2 cellular contexts compared by ENCODE assay signal in genomic region chrX:81201692-81202412, GRCh38.
TF ChIP-seq lines count a peak whose summit lies in the region.

Gene HMGN5, minus strand, starts transcription at chrX:81201913. Its CDS starts 80,364 bp downstream, at chrX:81121549.
Gene SH3BGRL, plus strand, starts transcription at chrX:81202102. Its CDS starts 99 bp downstream, at chrX:81202201.

TF ChIP-seq in GM23338, 12 proteins besides CTCF, POLR2A, EP300 and RAD21:
- TF ChIP-seq JUNB (IDR thresholded peaks at IDR 0.05; ENCODE audit: unreplicated experiment): no peak
- peak; percentile 39; the same call in 1 of the 2 replicates for TF ChIP-seq POLR2AphosphoS5 (IDR thresholded peaks at IDR 0.05; ENCODE audit: low read depth)

TF ChIP-seq in K562, 482 proteins besides CTCF, POLR2A, EP300 and RAD21 (continues in another document):
- TF ChIP-seq RBM14 (IDR thresholded peaks at IDR 0.05; ENCODE audit: borderline replicate concordance, insufficient read depth, low read depth, low read length) (no peak), NRF1 (conservative IDR thresholded peaks at IDR 0.05 in 1 of 2, IDR thresholded peaks at IDR 0.05 in 1 of 2) (peak; percentile 72 to 77), MAZ (CRISPR knock-in tag; conservative IDR thresholded peaks at IDR 0.05 in 1 of 2, IDR thresholded peaks at IDR 0.05 in 1 of 2) (0 out of 4 replicates have a peak, but pooled peaks of 1 of the 2 experiments have one; percentile 27), NFIC (IDR thresholded peaks at IDR 0.05) (peak; percentile 70), MCM2 (IDR thresholded peaks at IDR 0.05; ENCODE audit: low read depth) (no peak), SMAD3 (CRISPR knock-in tag; conservative IDR thresholded peaks at IDR 0.05) (no peak), POLR2B (IDR thresholded peaks at IDR 0.05; ENCODE audit: low read depth, partially characterized antibody) (peak; percentile 20), GTF2F1 (IDR thresholded peaks at IDR 0.05; ENCODE audit: low read depth, low read length) (no peak), ZNF384 (IDR thresholded peaks at IDR 0.05; ENCODE audit: low read depth, low read length) (peak; percentile 59; the same call in 1 of the 2 replicates), MBD1 (CRISPR knock-in tag; IDR thresholded peaks at IDR 0.05) (no peak), NUFIP1 (IDR thresholded peaks at IDR 0.05; ENCODE audit: partially characterized antibody) (no peak), KDM5B (IDR thresholded peaks at IDR 0.05; ENCODE audit: insufficient replicate concordance, low read depth, low read length) (peak; percentile 50), ARID1B (IDR thresholded peaks at IDR 0.05) (no peak), EP400 (IDR thresholded peaks at IDR 0.05) (peak; percentile 14; the same call in 1 of the 2 replicates), PTTG1 (tag; IDR thresholded peaks at IDR 0.05; ENCODE audit: low read depth) (no peak), GABPA (tag; conservative IDR thresholded peaks at IDR 0.05; ENCODE audit: low read depth) (0 out of 2 replicates have a peak, but pooled peaks have one; percentile 20), MYNN (IDR thresholded peaks at IDR 0.05) (no peak), MYNN (CRISPR knock-in tag; IDR thresholded peaks at IDR 0.05) (no peak), ELF1 (tag; IDR thresholded peaks at IDR 0.05) (peak; percentile 59), RBM25 (IDR thresholded peaks at IDR 0.05; ENCODE audit: low read depth, low read length, severe bottlenecking) (no peak), CREBBP (IDR thresholded peaks at IDR 0.05; ENCODE audit: low read depth, low read length) (no peak), ZNF561 (CRISPR knock-in tag; conservative IDR thresholded peaks at IDR 0.05) (no peak), ZNF592 (IDR thresholded peaks at IDR 0.05) (no peak), ZKSCAN8 (CRISPR knock-in tag; IDR thresholded peaks at IDR 0.05) (no peak), DMBX1 (CRISPR knock-in tag; IDR thresholded peaks at IDR 0.05; ENCODE audit: borderline replicate concordance) (no peak), TCF7 (IDR thresholded peaks at IDR 0.05; ENCODE audit: borderline replicate concordance) (no peak), POU5F1 (IDR thresholded peaks at IDR 0.05; ENCODE audit: borderline replicate concordance, low read depth, low read length, partially characterized antibody) (no peak), POLR2G (IDR thresholded peaks at IDR 0.05; ENCODE audit: low read depth, low read length) (peak; percentile 35; the same call in 1 of the 2 replicates), KLF1 (tag; IDR thresholded peaks at IDR 0.05) (no peak), RFX7 (CRISPR knock-in tag; IDR thresholded peaks at IDR 0.05) (no peak), SAFB (IDR thresholded peaks at IDR 0.05; ENCODE audit: borderline replicate concordance, low read depth, low read length) (no peak), HNRNPLL (IDR thresholded peaks at IDR 0.05; ENCODE audit: low read depth, low read length, poor library complexity, severe bottlenecking) (no peak), BDP1 (IDR thresholded peaks at IDR 0.05; ENCODE audit: insufficient read depth, insufficient read length) (no peak), ZBTB1 (CRISPR knock-in tag; IDR thresholded peaks at IDR 0.05; ENCODE audit: borderline replicate concordance, low read depth) (no peak), ZBTB33 (CRISPR knock-in tag; IDR thresholded peaks at IDR 0.05) (no peak)
- TF ChIP-seq, protein P1, sequence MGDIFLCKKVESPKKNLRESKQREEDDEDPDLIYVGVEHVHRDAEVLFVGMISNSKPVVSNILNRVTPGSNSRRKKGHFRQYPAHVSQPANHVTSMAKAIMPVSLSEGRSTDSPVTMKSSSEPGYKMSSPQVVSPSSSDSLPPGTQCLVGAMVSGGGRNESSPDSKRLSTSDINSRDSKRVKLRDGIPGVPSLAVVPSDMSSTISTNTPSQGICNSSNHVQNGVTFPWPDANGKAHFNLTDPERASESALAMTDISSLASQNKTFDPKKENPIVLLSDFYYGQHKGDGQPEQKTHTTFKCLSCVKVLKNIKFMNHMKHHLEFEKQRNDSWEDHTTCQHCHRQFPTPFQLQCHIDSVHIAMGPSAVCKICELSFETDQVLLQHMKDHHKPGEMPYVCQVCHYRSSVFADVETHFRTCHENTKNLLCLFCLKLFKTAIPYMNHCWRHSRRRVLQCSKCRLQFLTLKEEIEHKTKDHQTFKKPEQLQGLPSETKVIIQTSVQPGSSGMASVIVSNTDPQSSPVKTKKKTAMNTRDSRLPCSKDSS (IDR thresholded peaks at IDR 0.05; ENCODE audit: low read depth, partially characterized antibody): no peak
- TF ChIP-seq, protein P2, sequence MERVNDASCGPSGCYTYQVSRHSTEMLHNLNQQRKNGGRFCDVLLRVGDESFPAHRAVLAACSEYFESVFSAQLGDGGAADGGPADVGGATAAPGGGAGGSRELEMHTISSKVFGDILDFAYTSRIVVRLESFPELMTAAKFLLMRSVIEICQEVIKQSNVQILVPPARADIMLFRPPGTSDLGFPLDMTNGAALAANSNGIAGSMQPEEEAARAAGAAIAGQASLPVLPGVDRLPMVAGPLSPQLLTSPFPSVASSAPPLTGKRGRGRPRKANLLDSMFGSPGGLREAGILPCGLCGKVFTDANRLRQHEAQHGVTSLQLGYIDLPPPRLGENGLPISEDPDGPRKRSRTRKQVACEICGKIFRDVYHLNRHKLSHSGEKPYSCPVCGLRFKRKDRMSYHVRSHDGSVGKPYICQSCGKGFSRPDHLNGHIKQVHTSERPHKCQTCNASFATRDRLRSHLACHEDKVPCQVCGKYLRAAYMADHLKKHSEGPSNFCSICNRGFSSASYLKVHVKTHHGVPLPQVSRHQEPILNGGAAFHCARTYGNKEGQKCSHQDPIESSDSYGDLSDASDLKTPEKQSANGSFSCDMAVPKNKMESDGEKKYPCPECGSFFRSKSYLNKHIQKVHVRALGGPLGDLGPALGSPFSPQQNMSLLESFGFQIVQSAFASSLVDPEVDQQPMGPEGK (CRISPR knock-in tag; IDR thresholded peaks at IDR 0.05; ENCODE audit: borderline replicate concordance): no peak
- TF ChIP-seq, protein P3, sequence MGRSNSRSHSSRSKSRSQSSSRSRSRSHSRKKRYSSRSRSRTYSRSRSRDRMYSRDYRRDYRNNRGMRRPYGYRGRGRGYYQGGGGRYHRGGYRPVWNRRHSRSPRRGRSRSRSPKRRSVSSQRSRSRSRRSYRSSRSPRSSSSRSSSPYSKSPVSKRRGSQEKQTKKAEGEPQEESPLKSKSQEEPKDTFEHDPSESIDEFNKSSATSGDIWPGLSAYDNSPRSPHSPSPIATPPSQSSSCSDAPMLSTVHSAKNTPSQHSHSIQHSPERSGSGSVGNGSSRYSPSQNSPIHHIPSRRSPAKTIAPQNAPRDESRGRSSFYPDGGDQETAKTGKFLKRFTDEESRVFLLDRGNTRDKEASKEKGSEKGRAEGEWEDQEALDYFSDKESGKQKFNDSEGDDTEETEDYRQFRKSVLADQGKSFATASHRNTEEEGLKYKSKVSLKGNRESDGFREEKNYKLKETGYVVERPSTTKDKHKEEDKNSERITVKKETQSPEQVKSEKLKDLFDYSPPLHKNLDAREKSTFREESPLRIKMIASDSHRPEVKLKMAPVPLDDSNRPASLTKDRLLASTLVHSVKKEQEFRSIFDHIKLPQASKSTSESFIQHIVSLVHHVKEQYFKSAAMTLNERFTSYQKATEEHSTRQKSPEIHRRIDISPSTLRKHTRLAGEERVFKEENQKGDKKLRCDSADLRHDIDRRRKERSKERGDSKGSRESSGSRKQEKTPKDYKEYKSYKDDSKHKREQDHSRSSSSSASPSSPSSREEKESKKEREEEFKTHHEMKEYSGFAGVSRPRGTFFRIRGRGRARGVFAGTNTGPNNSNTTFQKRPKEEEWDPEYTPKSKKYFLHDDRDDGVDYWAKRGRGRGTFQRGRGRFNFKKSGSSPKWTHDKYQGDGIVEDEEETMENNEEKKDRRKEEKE (IDR thresholded peaks at IDR 0.05; ENCODE audit: borderline replicate concordance in 1 of 2, control insufficient read depth in 1 of 2, low read depth in 2 of 2, low read length in 1 of 2): no peak
- TF ChIP-seq, protein P4, sequence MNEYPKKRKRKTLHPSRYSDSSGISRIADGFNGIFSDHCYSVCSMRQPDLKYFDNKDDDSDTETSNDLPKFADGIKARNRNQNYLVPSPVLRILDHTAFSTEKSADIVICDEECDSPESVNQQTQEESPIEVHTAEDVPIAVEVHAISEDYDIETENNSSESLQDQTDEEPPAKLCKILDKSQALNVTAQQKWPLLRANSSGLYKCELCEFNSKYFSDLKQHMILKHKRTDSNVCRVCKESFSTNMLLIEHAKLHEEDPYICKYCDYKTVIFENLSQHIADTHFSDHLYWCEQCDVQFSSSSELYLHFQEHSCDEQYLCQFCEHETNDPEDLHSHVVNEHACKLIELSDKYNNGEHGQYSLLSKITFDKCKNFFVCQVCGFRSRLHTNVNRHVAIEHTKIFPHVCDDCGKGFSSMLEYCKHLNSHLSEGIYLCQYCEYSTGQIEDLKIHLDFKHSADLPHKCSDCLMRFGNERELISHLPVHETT (CRISPR knock-in tag; conservative IDR thresholded peaks at IDR 0.05 in 1 of 2, IDR thresholded peaks at IDR 0.05 in 1 of 2): no peak
- TF ChIP-seq, protein P5, sequence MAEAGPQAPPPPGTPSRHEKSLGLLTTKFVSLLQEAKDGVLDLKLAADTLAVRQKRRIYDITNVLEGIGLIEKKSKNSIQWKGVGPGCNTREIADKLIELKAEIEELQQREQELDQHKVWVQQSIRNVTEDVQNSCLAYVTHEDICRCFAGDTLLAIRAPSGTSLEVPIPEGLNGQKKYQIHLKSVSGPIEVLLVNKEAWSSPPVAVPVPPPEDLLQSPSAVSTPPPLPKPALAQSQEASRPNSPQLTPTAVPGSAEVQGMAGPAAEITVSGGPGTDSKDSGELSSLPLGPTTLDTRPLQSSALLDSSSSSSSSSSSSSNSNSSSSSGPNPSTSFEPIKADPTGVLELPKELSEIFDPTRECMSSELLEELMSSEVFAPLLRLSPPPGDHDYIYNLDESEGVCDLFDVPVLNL (CRISPR knock-in tag; IDR thresholded peaks at IDR 0.05; ENCODE audit: low read depth): no peak
- TF ChIP-seq, protein P6, sequence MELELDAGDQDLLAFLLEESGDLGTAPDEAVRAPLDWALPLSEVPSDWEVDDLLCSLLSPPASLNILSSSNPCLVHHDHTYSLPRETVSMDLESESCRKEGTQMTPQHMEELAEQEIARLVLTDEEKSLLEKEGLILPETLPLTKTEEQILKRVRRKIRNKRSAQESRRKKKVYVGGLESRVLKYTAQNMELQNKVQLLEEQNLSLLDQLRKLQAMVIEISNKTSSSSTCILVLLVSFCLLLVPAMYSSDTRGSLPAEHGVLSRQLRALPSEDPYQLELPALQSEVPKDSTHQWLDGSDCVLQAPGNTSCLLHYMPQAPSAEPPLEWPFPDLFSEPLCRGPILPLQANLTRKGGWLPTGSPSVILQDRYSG (tag; conservative IDR thresholded peaks at IDR 0.05; ENCODE audit: low read depth): no peak
- TF ChIP-seq, protein P7, sequence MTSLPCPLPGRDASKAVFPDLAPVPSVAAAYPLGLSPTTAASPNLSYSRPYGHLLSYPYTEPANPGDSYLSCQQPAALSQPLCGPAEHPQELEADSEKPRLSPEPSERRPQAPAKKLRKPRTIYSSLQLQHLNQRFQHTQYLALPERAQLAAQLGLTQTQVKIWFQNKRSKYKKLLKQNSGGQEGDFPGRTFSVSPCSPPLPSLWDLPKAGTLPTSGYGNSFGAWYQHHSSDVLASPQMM (CRISPR knock-in tag; IDR thresholded peaks at IDR 0.05): no peak
